In the genomic region with DNA sequence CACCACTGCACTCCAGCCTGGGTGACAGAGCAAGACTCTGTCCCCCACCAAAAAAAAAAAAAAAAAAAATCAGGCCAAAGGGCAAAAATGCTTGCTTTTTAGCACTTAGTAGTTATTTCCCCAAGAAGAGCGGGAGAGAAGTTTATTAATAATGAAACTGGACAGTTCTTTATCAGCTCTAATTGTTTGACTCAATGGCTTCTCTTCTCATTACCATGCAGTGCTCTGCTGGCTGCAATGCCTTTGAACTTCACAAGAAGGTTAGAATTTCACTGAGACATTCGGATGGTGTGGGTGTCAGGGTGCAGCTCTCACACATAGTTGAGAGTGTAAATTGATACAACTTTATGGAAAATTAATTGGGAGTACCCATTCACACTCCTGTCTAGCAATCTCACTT, we compare ENCODE assay signal across 17 cellular contexts.
DNase-seq lines count a peak whose midpoint lies in the region; ATAC-seq lines count a peak whose summit lies in the region.
"Had no signal": no experiment of that assay in that cellular context is flagged by ENCODE, and none has a peak within 500 bp of the region (broad histone marks: within the 10 kb centered on the region; RNA-seq: fewer than 3 reads in every experiment).

No MANE protein-coding gene starts in this region.

- POLR2A ChIA-PET in activated CD4-positive, alpha-beta memory T cell treated with anti-CD3 and anti-CD28 coated beads for 36 hours (lab: Charles Lee), result interaction anchor here (0.7 kb wide), 1 partner anchor 30 kb away, joined by 3 read pairs; no protein-coding TSS in a partner anchor
- POLR2A ChIA-PET in activated CD4-positive, alpha-beta memory T cell treated with anti-CD3 and anti-CD28 coated beads, Interleukin-2, amount 10 ng/mL, durations not matched to agents 7 days and 5 days (lab: Charles Lee), result no interaction called here
- POLR2A ChIA-PET in naive thymus-derived CD8-positive, alpha-beta T cell (lab: Charles Lee), result no interaction called here

- CTCF ChIA-PET in activated CD4-positive, alpha-beta memory T cell treated with anti-CD3 and anti-CD28 coated beads for 36 hours (lab: Charles Lee), result no interaction called here
- CTCF ChIA-PET in activated CD4-positive, alpha-beta memory T cell treated with anti-CD3 and anti-CD28 coated beads, Interleukin-2, amount 10 ng/mL, durations not matched to agents 7 days and 5 days (lab: Charles Lee), result no interaction called here

- no peak overlapping the region for H3K4me3 Mint-ChIP-seq in activated CD4-positive, alpha-beta memory T cell treated with anti-CD3 and anti-CD28 coated beads for 36 hours
- H3K4me3 Mint-ChIP-seq in activated CD4-positive, alpha-beta memory T cell treated with anti-CD3 and anti-CD28 coated beads, Interleukin-2, amount 10 ng/mL, durations not matched to agents 7 days and 5 days, result no peak overlapping the region
- H3K4me3 Mint-ChIP-seq in T-helper 17 cell, result peak overlapping the region; percentile 39
- no peak overlapping the region for H3K4me3 Mint-ChIP-seq in naive thymus-derived CD8-positive, alpha-beta T cell
- H3K4me3 Mint-ChIP-seq: GM23338, WTC11 had no signal

- H3K9me3 Mint-ChIP-seq in activated CD4-positive, alpha-beta memory T cell treated with anti-CD3 and anti-CD28 coated beads for 36 hours, result no peaks in the 10 kb centered on the region
- no peaks in the 10 kb centered on the region for H3K9me3 Mint-ChIP-seq in activated CD4-positive, alpha-beta memory T cell treated with anti-CD3 and anti-CD28 coated beads, Interleukin-2, amount 10 ng/mL, durations not matched to agents 7 days and 5 days
- no peaks in the 10 kb centered on the region for H3K9me3 Mint-ChIP-seq in naive thymus-derived CD8-positive, alpha-beta T cell
- H3K9me3 Mint-ChIP-seq: GM23338, WTC11 had no signal

- no peak overlapping the region for H3K27ac Mint-ChIP-seq in activated CD4-positive, alpha-beta memory T cell treated with anti-CD3 and anti-CD28 coated beads for 36 hours
- H3K27ac Mint-ChIP-seq in activated CD4-positive, alpha-beta memory T cell treated with anti-CD3 and anti-CD28 coated beads, Interleukin-2, amount 10 ng/mL, durations not matched to agents 7 days and 5 days, result no peak overlapping the region
- no peak overlapping the region for H3K27ac Mint-ChIP-seq in T-helper 17 cell
- no peak overlapping the region for H3K27ac Mint-ChIP-seq in naive thymus-derived CD8-positive, alpha-beta T cell
- H3K27ac Mint-ChIP-seq: GM23338, WTC11 had no signal

- intact Hi-C loops in activated CD4-positive, alpha-beta memory T cell treated with anti-CD3 and anti-CD28 coated beads for 36 hours (cut with micrococcal nuclease), result no loop called here

- peak; percentile 79 for ATAC-seq in GM19035 (IDR thresholded peaks at IDR 0.05; ENCODE audit: unreplicated experiment)
- ATAC-seq in HG02870 (IDR thresholded peaks at IDR 0.05; ENCODE audit: unreplicated experiment), result peak; percentile 80
- no peak for ATAC-seq in T-helper 17 cell
- ATAC-seq in GM21528 (IDR thresholded peaks at IDR 0.05; ENCODE audit: low FRiP score, unreplicated experiment), result no peak
- no peak for ATAC-seq in naive thymus-derived CD8-positive, alpha-beta T cell
- ATAC-seq: gastroesophageal sphincter, GM23338, SK-N-SH treated with all-trans-retinoic acid at 6 μM for 48 hours, WTC11 had no signal

- peaks cover 13% of the 10 kb centered on the region for H3K4me1 Mint-ChIP-seq in activated CD4-positive, alpha-beta memory T cell treated with anti-CD3 and anti-CD28 coated beads for 36 hours (ENCODE audit: low read depth)
- H3K4me1 Mint-ChIP-seq in activated CD4-positive, alpha-beta memory T cell treated with anti-CD3 and anti-CD28 coated beads, Interleukin-2, amount 10 ng/mL, durations not matched to agents 7 days and 5 days, result peaks cover 20% of the 10 kb centered on the region
- peaks cover 16% of the 10 kb centered on the region for H3K4me1 Mint-ChIP-seq in T-helper 17 cell
- peaks cover 0 to 8% (median 0%) of the 10 kb centered on the region in 4 donors for H3K4me1 Mint-ChIP-seq in naive thymus-derived CD8-positive, alpha-beta T cell

- H3K9me3 ChIP-seq in T-helper 17 cell (ENCODE audit: control insufficient read depth, low read length, poor library complexity, severe bottlenecking), result no peaks in the 10 kb centered on the region
- H3K9me3 ChIP-seq: gastroesophageal sphincter had no signal

- H3K36me3 Mint-ChIP-seq in activated CD4-positive, alpha-beta memory T cell treated with anti-CD3 and anti-CD28 coated beads for 36 hours, result peaks cover 2% of the 10 kb centered on the region
- no peaks in the 10 kb centered on the region for H3K36me3 Mint-ChIP-seq in activated CD4-positive, alpha-beta memory T cell treated with anti-CD3 and anti-CD28 coated beads, Interleukin-2, amount 10 ng/mL, durations not matched to agents 7 days and 5 days (ENCODE audit: low read depth)
- peaks cover 7% of the 10 kb centered on the region for H3K36me3 Mint-ChIP-seq in T-helper 17 cell (ENCODE audit: low read depth)
- no peaks in the 10 kb centered on the region for H3K36me3 Mint-ChIP-seq in naive thymus-derived CD8-positive, alpha-beta T cell
- H3K36me3 Mint-ChIP-seq: WTC11 had no signal

- DNase-seq in activated CD4-positive, alpha-beta memory T cell treated with anti-CD3 and anti-CD28 coated beads for 36 hours, result peak; percentile 18
- no peak for DNase-seq in activated CD4-positive, alpha-beta memory T cell treated with anti-CD3 and anti-CD28 coated beads, Interleukin-2, amount 10 ng/mL, durations not matched to agents 7 days and 5 days
- DNase-seq in T-helper 17 cell (no peak), cerebellar cortex (ENCODE audit: low spot score) (no peak)
- no peak for DNase-seq in naive thymus-derived CD8-positive, alpha-beta T cell
- DNase-seq: activated gamma-delta T cell; brain microvascular endothelial cell; islet precursor cell; NCI-H187 treated with DMSO at 0.1 percent for 48 hours; stimulated activated CD8-positive, alpha-beta memory T cell treated with anti-CD3 and anti-CD28 coated beads, Interleukin-4, amount 100 ng/mL, for 48 hours had no signal

- H3K27me3 Mint-ChIP-seq in activated CD4-positive, alpha-beta memory T cell treated with anti-CD3 and anti-CD28 coated beads for 36 hours, result peaks cover 7% of the 10 kb centered on the region
- no peaks in the 10 kb centered on the region for H3K27me3 Mint-ChIP-seq in activated CD4-positive, alpha-beta memory T cell treated with anti-CD3 and anti-CD28 coated beads, Interleukin-2, amount 10 ng/mL, durations not matched to agents 7 days and 5 days
- H3K27me3 Mint-ChIP-seq in T-helper 17 cell, result no peaks in the 10 kb centered on the region
- H3K27me3 Mint-ChIP-seq in naive thymus-derived CD8-positive, alpha-beta T cell, result peaks cover 8 to 23% (median 11%) of the 10 kb centered on the region in 5 donors

Comparison
In these comparisons a context has a peak if more than half of its experiments do, and no peak if none do; other contexts are left out.
1. ATAC-seq: peak in GM19035 (single experiment) and HG02870 (single experiment); none in T-helper 17 cell (single experiment), GM21528 (single experiment) and naive thymus-derived CD8-positive, alpha-beta T cell (0 of 2).